Comparison of ENCODE assay signal across 8 cellular contexts in the genomic region with DNA sequence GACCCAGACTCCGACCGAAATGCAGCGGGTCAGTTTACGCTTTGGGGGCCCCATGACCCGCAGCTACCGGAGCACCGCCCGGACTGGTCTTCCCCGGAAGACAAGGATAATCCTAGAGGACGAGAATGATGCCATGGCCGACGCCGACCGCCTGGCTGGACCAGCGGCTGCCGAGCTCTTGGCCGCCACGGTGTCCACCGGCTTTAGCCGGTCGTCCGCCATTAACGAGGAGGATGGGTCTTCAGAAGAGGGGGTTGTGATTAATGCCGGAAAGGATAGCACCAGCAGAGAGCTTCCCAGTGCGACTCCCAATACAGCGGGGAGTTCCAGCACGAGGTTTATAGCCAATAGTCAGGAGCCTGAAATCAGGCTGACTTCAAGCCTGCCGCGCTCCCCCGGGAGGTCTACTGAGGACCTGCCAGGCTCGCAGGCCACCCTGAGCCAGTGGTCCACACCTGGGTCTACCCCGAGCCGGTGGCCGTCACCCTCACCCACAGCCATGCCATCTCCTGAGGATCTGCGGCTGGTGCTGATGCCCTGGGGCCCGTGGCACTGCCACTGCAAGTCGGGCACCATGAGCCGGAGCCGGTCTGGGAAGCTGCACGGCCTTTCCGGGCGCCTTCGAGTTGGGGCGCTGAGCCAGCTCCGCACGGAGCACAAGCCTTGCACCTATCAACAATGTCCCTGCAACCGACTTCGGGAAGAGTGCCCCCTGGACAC. TPM values are rescaled to one million over a fixed set of nuclear protein-coding genes. Genes with fewer than 3 reads are reported as not detected.
DNase-seq lines count a peak whose midpoint lies in the region; ATAC-seq and TF ChIP-seq lines count a peak whose summit lies in the region.

No MANE protein-coding gene starts in this region.

- DNase-seq in AG10803 (ENCODE audit: low read depth): peak; percentile 65
- DNase-seq in NOMO-1 treated with dmso at 0.1 percent for 144 hours (lab: John Stamatoyannopoulos, UW; ENCODE audit: unreplicated experiment): peak; percentile 50
- DNase-seq in activated T-cell treated with anti-CD3 and anti-CD28 coated beads, Interleukin-2, amount 50 U/mL, for 72 hours: peak; percentile 67 to 70
- DNase-seq in fibroblast of gingiva (ENCODE audit: low read depth): peak; percentile 56
- DNase-seq in tibial artery: peak; percentile 76 to 87

- H3K9me3 Mint-ChIP-seq in activated T-cell treated with anti-CD3 and anti-CD28 coated beads, Interleukin-2, amount 50 U/mL, for 72 hours: no peaks in the 10 kb centered on the region

- H3K4me3 ChIP-seq in AG10803 (ENCODE audit: low read length) (peak overlapping the region; percentile 82), muscle layer of duodenum (ENCODE audit: low read depth in 1 of 2, low read length in 2 of 2) (peak overlapping the region; percentile 83 to 92), tibial artery (peak overlapping the region; percentile 63 to 82)

- no peaks in the 10 kb centered on the region for H3K27me3 Mint-ChIP-seq in activated T-cell treated with anti-CD3 and anti-CD28 coated beads, Interleukin-2, amount 50 U/mL, for 72 hours (ENCODE audit: low read depth)

- peaks cover 25% of the 10 kb centered on the region for H3K4me1 Mint-ChIP-seq in activated T-cell treated with anti-CD3 and anti-CD28 coated beads, Interleukin-2, amount 50 U/mL, for 72 hours (ENCODE audit: low read depth)

- peaks cover 11 to 17% of the 10 kb centered on the region in 2 donors for H3K36me3 ChIP-seq in muscle layer of duodenum (ENCODE audit: control insufficient read depth in 1 of 2, insufficient read depth in 2 of 2, low read length in 2 of 2)
- peaks cover 9 to 22% (median 16%) of the 10 kb centered on the region in 3 donors for H3K36me3 ChIP-seq in tibial artery

- peak overlapping the region; percentile 85 for H3K27ac Mint-ChIP-seq in activated T-cell treated with anti-CD3 and anti-CD28 coated beads, Interleukin-2, amount 50 U/mL, for 72 hours

- H3K4me3 Mint-ChIP-seq in activated T-cell treated with anti-CD3 and anti-CD28 coated beads, Interleukin-2, amount 50 U/mL, for 72 hours: peak overlapping the region; percentile 93 to 98

- H3K27me3 ChIP-seq in muscle layer of duodenum (ENCODE audit: low read depth, low read length) (no peaks in the 10 kb centered on the region), tibial artery (no peaks in the 10 kb centered on the region)

- H3K9me3 ChIP-seq in muscle layer of duodenum (ENCODE audit: control insufficient read depth in 1 of 2, low read length in 2 of 2) (no peaks in the 10 kb centered on the region), tibial artery (no peaks in the 10 kb centered on the region)

- TF ChIP-seq CTCF in AG10803 (conservative IDR thresholded peaks at IDR 0.05; ENCODE audit: low read length) (no peak; the same call in 1 of the 2 replicates), tibial artery (IDR thresholded peaks at IDR 0.05) (peak; percentile 43 to 44)

- H3K4me1 ChIP-seq in muscle layer of duodenum (ENCODE audit: control insufficient read depth in 1 of 2, insufficient read depth in 2 of 2, low read length in 2 of 2) (peaks cover 6 to 14% of the 10 kb centered on the region in 2 donors), tibial artery (peaks cover 0 to 23% (median 13%) of the 10 kb centered on the region in 4 donors)

- H3K36me3 Mint-ChIP-seq in activated T-cell treated with anti-CD3 and anti-CD28 coated beads, Interleukin-2, amount 50 U/mL, for 72 hours (ENCODE audit: insufficient read depth in 2 of 2): peaks cover 3 to 9% of the 10 kb centered on the region in 2 donors

- intact Hi-C loops in tibial artery (cut with DNase I; ENCODE audit: low total_unique reads): no loop called here

- ATAC-seq in GM18909 (IDR thresholded peaks at IDR 0.05; ENCODE audit: poor library complexity, unreplicated experiment): peak; percentile 59
- ATAC-seq in HG03521 (IDR thresholded peaks at IDR 0.05; ENCODE audit: unreplicated experiment): peak; percentile 43
- ATAC-seq in activated T-cell treated with anti-CD3 and anti-CD28 coated beads, Interleukin-2, amount 50 U/mL, for 72 hours (replicated peaks in 1 of 2): peak; percentile 81 to 83

- H3K27ac ChIP-seq in muscle layer of duodenum (ENCODE audit: low read length): peak overlapping the region; percentile 78
- peak overlapping the region; percentile 85 to 98 for H3K27ac ChIP-seq in tibial artery

RNA-seq across cellular contexts. Expression of gene C1orf56, which starts 0.5 kb away (rescaled TPM):
- total RNA-seq in activated T-cell treated with anti-CD3 and anti-CD28 coated beads, Interleukin-2, amount 50 U/mL, for 72 hours: 1 to 10 TPM; 2.1 to 3.1 TPM

RNA-seq across cellular contexts. Expression of gene CDC42SE1, which starts 11.3 kb away (rescaled TPM):
- total RNA-seq in activated T-cell treated with anti-CD3 and anti-CD28 coated beads, Interleukin-2, amount 50 U/mL, for 72 hours: 100 to 1,000 TPM; 210 to 220 TPM

RNA-seq across cellular contexts. Expression of gene BNIPL, which starts 11.7 kb away (rescaled TPM):
- 1 to 10 TPM; 2.8 to 5.3 TPM for total RNA-seq in activated T-cell treated with anti-CD3 and anti-CD28 coated beads, Interleukin-2, amount 50 U/mL, for 72 hours

RNA-seq across cellular contexts. Expression of gene MLLT11, which starts 12.1 kb away (rescaled TPM):
- 1 to 10 TPM; 5.3 to 5.6 TPM for total RNA-seq in activated T-cell treated with anti-CD3 and anti-CD28 coated beads, Interleukin-2, amount 50 U/mL, for 72 hours

RNA-seq across cellular contexts. Expression of gene GABPB2, which starts 22.5 kb away (rescaled TPM):
- total RNA-seq in activated T-cell treated with anti-CD3 and anti-CD28 coated beads, Interleukin-2, amount 50 U/mL, for 72 hours: 10 to 100 TPM; 22.7 to 29.1 TPM

Comparison
In these comparisons a context has a peak if more than half of its experiments do, and no peak if none do; other contexts are left out.
1. Peak in every context shown above with its lines: DNase-seq, ATAC-seq, H3K4me3 ChIP-seq and H3K27ac ChIP-seq.